ENCODE assay signal across 24 cellular contexts in genomic region chr9:15420796-15421195, GRCh38.
"Had no signal": no experiment of that assay in that cellular context is flagged by ENCODE, and none has a peak within 500 bp of the region (broad histone marks: within the 10 kb centered on the region; RNA-seq: fewer than 3 reads in every experiment).

No MANE protein-coding gene starts in this region.

- H3K27ac Mint-ChIP-seq: activated CD4-positive, alpha-beta T cell treated with anti-CD3 and anti-CD28 coated beads for 36 hours; activated CD8-positive, alpha-beta memory T cell treated with anti-CD3 and anti-CD28 coated beads, Interleukin-2, amount 10 ng/mL, durations not matched to agents 7 days and 5 days; activated CD8-positive, alpha-beta T cell treated with anti-CD3 and anti-CD28 coated beads, Interleukin-2, amount 10 ng/mL, durations not matched to agents 7 days and 5 days; dendritic cell treated with granulocyte-macrophage colony-stimulating factor and Interleukin-4, amounts not matched to agents 40 ng/mL and 50 ng/mL, for 4 days had no signal

- H3K36me3 ChIP-seq: breast epithelium, uterus had no signal

- H3K27me3 Mint-ChIP-seq: activated CD4-positive, alpha-beta T cell treated with anti-CD3 and anti-CD28 coated beads for 36 hours; dendritic cell treated with granulocyte-macrophage colony-stimulating factor and Interleukin-4, amounts not matched to agents 40 ng/mL and 50 ng/mL, for 4 days had no signal

- H3K4me3 ChIP-seq: breast epithelium, esophagus squamous epithelium, gastroesophageal sphincter, spleen, thoracic aorta, uterus had no signal

- DNase-seq: activated CD4-positive, alpha-beta T cell treated with anti-CD3 and anti-CD28 coated beads for 36 hours; activated CD4-positive, CD25-positive, alpha-beta regulatory T cell; activated CD8-positive, alpha-beta memory T cell treated with anti-CD3 and anti-CD28 coated beads, Interleukin-2, amount 10 ng/mL, durations not matched to agents 7 days and 5 days; activated CD8-positive, alpha-beta T cell treated with anti-CD3 and anti-CD28 coated beads, Interleukin-2, amount 10 ng/mL, durations not matched to agents 7 days and 5 days; activated gamma-delta T cell; activated naive CD4-positive, alpha-beta T cell treated with anti-CD3 and anti-CD28 coated beads, Interleukin-2, amount 50 U/mL, for 16 hours; amniotic stem cell; central memory CD4-positive, alpha-beta T cell; esophagus squamous epithelium; head of caudate nucleus; hippocampal formation; left cardiac atrium; mammary epithelial cell; posterior cingulate gyrus; right cardiac atrium; spleen; stimulated activated naive CD4-positive, alpha-beta T cell treated with Interleukin-2 at 50 U/mL for 16 hours; trophoblast cell; uterus had no signal

- H3K4me3 Mint-ChIP-seq: activated CD4-positive, alpha-beta T cell treated with anti-CD3 and anti-CD28 coated beads for 36 hours; activated CD8-positive, alpha-beta memory T cell treated with anti-CD3 and anti-CD28 coated beads, Interleukin-2, amount 10 ng/mL, durations not matched to agents 7 days and 5 days; activated CD8-positive, alpha-beta T cell treated with anti-CD3 and anti-CD28 coated beads, Interleukin-2, amount 10 ng/mL, durations not matched to agents 7 days and 5 days; dendritic cell treated with granulocyte-macrophage colony-stimulating factor and Interleukin-4, amounts not matched to agents 40 ng/mL and 50 ng/mL, for 4 days had no signal

- H3K9me3 ChIP-seq: breast epithelium, esophagus squamous epithelium, gastroesophageal sphincter, spleen, thoracic aorta, uterus had no signal

- H3K27me3 ChIP-seq: breast epithelium, esophagus squamous epithelium, gastroesophageal sphincter, spleen, uterus had no signal

- H3K4me1 ChIP-seq: breast epithelium, uterus had no signal

- ATAC-seq: activated CD4-positive, alpha-beta T cell treated with anti-CD3 and anti-CD28 coated beads for 36 hours; activated CD8-positive, alpha-beta memory T cell treated with anti-CD3 and anti-CD28 coated beads, Interleukin-2, amount 10 ng/mL, durations not matched to agents 7 days and 5 days; activated CD8-positive, alpha-beta T cell treated with anti-CD3 and anti-CD28 coated beads, Interleukin-2, amount 10 ng/mL, durations not matched to agents 7 days and 5 days; gastroesophageal sphincter; left cardiac atrium; right cardiac atrium had no signal

- H3K9me3 Mint-ChIP-seq: dendritic cell treated with granulocyte-macrophage colony-stimulating factor and Interleukin-4, amounts not matched to agents 40 ng/mL and 50 ng/mL, for 4 days had no signal

- H3K27ac ChIP-seq: breast epithelium, epithelial cell of prostate, spleen, uterus had no signal
